Comparison of ENCODE assay signal across 1 cellular context in the genomic region with DNA sequence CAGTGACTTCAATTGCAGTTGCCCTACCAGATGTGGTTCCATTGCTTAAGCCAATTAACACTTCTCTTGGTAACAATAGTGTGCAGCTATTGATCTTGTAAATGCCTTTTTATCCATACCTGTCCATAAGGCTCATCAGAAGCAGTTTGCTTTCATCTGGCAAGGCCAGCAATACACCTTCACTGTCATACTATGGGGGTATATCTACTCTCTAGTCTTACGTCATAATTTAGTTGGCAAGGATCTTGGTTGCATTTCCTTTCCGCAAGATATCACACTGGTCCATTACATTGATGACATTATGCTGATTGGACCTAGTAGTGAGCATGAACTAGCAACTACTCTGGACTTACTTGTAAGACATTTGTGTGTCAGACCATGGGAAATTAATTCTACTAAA.
A peak's percentile ranks its signal among the peaks of the same experiment; 100 is the strongest.
TF ChIP-seq lines count a peak whose summit lies in the region.

No MANE protein-coding gene starts in this region.

TF ChIP-seq in HepG2, 621 proteins besides CTCF, POLR2A, EP300 and RAD21 (continued from another document):
- peak; percentile 55 for TF ChIP-seq ATF7 (IDR thresholded peaks at IDR 0.05)
- no peak for TF ChIP-seq ATF7 (CRISPR knock-in tag; IDR thresholded peaks at IDR 0.05)
- no peak for TF ChIP-seq KLF15 (CRISPR knock-in tag; IDR thresholded peaks at IDR 0.05; ENCODE audit: borderline replicate concordance)
- no peak for TF ChIP-seq ZNF800 (CRISPR knock-in tag; IDR thresholded peaks at IDR 0.05)
